22 cellular contexts compared by ENCODE assay signal in genomic region chr3:163315786-163316185, GRCh38.
DNase-seq lines count a peak whose midpoint lies in the region; ATAC-seq, FAIRE-seq and TF ChIP-seq lines count a peak whose summit lies in the region.
"Had no signal": no experiment of that assay in that cellular context is flagged by ENCODE, and none has a peak within 500 bp of the region (broad histone marks: within the 10 kb centered on the region; RNA-seq: fewer than 3 reads in every experiment).

No MANE protein-coding gene starts in this region.

- TF ChIP-seq EP300 in H1 (IDR thresholded peaks at IDR 0.05; ENCODE audit: borderline replicate concordance in 1 of 2, low read depth in 2 of 2, low read length in 2 of 2), result no peak

- H2AFZ ChIP-seq in H1 (ENCODE audit: low read length), result peak overlapping the region; percentile 63; the same call in 1 of the 2 replicates
- H2AFZ ChIP-seq: GM23248 had no signal

- H3K9me3 ChIP-seq in Panc1 (ENCODE audit: control insufficient read depth, insufficient read depth, low read depth, low read length) (no peaks in the 10 kb centered on the region), H1 (ENCODE audit: insufficient read depth in 2 of 2, low read depth in 1 of 2, low read length in 1 of 2) (no peaks in the 10 kb centered on the region), tibial artery (no peaks in the 10 kb centered on the region)

- H4K5ac ChIP-seq in H1 (ENCODE audit: insufficient read length, low read depth, low read length), result no peak overlapping the region

- DNase-seq in H54 (ENCODE audit: insufficient read length, low spot score), result peak; percentile 2
- peak; percentile 7 for DNase-seq in Panc1 (ENCODE audit: low read depth, low spot score)
- DNase-seq in H1 (ENCODE audit: low read depth in 1 of 2, low spot score in 2 of 2), result no peak
- peak; percentile 2 for DNase-seq in stromal cell of bone marrow (ENCODE audit: low read depth)
- no peak for DNase-seq in islet precursor cell
- no peak for DNase-seq in tibial artery
- DNase-seq in T-helper 2 cell, result no peak
- DNase-seq: COR-L47; DMS 273 treated with DMSO at 0.1 percent for 48 hours; GM23248; NCI-H1092 treated with DMSO at 0.1 percent for 48 hours; NCI-H146; NCI-H2081; NCI-H510A; NCI-H748 treated with DMSO at 0.1 percent for 48 hours; NK-92 treated with Interleukin-12 subunit alpha and Interleukin-12 subunit beta, amount 100 ng/mL, for 24 hours; RPMI8226; SHP77 treated with DMSO at 0.1 percent for 48 hours had no signal

- TF ChIP-seq POLR2A in H54 (IDR thresholded peaks at IDR 0.05; ENCODE audit: low read depth, low read length) (no peak), H1 (IDR thresholded peaks at IDR 0.05; ENCODE audit: control extremely low read depth in 1 of 2, low read depth in 2 of 2, low read length in 2 of 2) (no peak)

- no peaks in the 10 kb centered on the region for H3K79me2 ChIP-seq in H1 (ENCODE audit: control insufficient read depth in 1 of 2, insufficient read depth in 2 of 2, low read length in 2 of 2)

- H4K91ac ChIP-seq in H1 (replicated peaks; ENCODE audit: insufficient read length, low read length), result no peak overlapping the region

- no peak for TF ChIP-seq RAD21 in H1 (IDR thresholded peaks at IDR 0.05 in 1 of 2, conservative IDR thresholded peaks at IDR 0.05 in 1 of 2; ENCODE audit: low read depth in 2 of 2, low read length in 2 of 2)

- no peak overlapping the region for H3K56ac ChIP-seq in H1 (replicated peaks; ENCODE audit: insufficient read length, low read depth, low read length)

- no peaks in the 10 kb centered on the region for H4K20me1 ChIP-seq in H1 (replicated peaks in 1 of 2; ENCODE audit: control insufficient read depth in 1 of 2, insufficient read depth in 2 of 2, low read length in 2 of 2)

- no peak for ATAC-seq in Panc1
- no peak for ATAC-seq in HG02642 (IDR thresholded peaks at IDR 0.05; ENCODE audit: poor library complexity, unreplicated experiment)
- ATAC-seq: GM12878, HCT116 had no signal

- H3K4ac ChIP-seq in H1 (replicated peaks; ENCODE audit: insufficient read length, low read depth, low read length), result no peak overlapping the region

- no peak overlapping the region for H3K14ac ChIP-seq in H1 (ENCODE audit: insufficient read length)

- no peak overlapping the region for H2BK12ac ChIP-seq in H1 (ENCODE audit: low read depth, low read length)

- H3K23ac ChIP-seq in H1 (ENCODE audit: insufficient read length), result no peak overlapping the region

- H2BK20ac ChIP-seq in H1 (ENCODE audit: low read length), result no peak overlapping the region

- H3K4me2 ChIP-seq in H1 (ENCODE audit: insufficient read depth in 1 of 2, low read depth in 2 of 2, low read length in 2 of 2), result no peak overlapping the region
- H3K4me2 ChIP-seq: KMS-11 had no signal

- H3K4me1 ChIP-seq in Panc1 (ENCODE audit: control insufficient read depth, insufficient read depth, low read length) (no peaks in the 10 kb centered on the region), H1 (replicated peaks in 1 of 4; ENCODE audit: control insufficient read depth in 3 of 4, insufficient read depth in 4 of 4, low read length in 3 of 4) (no peaks in the 10 kb centered on the region), tibial artery (no peaks in the 10 kb centered on the region)

- H3K27me3 ChIP-seq in Panc1 (ENCODE audit: control insufficient read depth, insufficient read depth, low read length) (no peaks in the 10 kb centered on the region), H1 (replicated peaks in 1 of 4; ENCODE audit: control insufficient read depth in 3 of 4, extremely low read depth in 1 of 4, insufficient read depth in 3 of 4, low read length in 3 of 4) (no peaks in the 10 kb centered on the region), tibial artery (no peaks in the 10 kb centered on the region)

- H3K9ac ChIP-seq in H1 (replicated peaks in 1 of 4; ENCODE audit: extremely low read depth in 1 of 4, low read depth in 3 of 4, low read length in 3 of 4), result no peak overlapping the region
- H3K9ac ChIP-seq: GM23248, KMS-11 had no signal

- no peak overlapping the region for H3K18ac ChIP-seq in H1 (ENCODE audit: extremely low read depth, low read length)

- intact Hi-C loops in Panc1 (cut with micrococcal nuclease; ENCODE audit: unreplicated experiment), result no loop called here
- intact Hi-C loops in tibial artery (cut with DNase I; ENCODE audit: low total_unique reads), result no loop called here

- in situ Hi-C loops in Panc1 (cut with HindIII; ENCODE audit: low pct_unique_long_range_greater_than_20kb, low sequenced_read_pairs), result no loop called here

- TF ChIP-seq CTCF in Panc1 (IDR thresholded peaks at IDR 0.05) (no peak), H1 (IDR thresholded peaks at IDR 0.05; ENCODE audit: control extremely low read depth in 1 of 3, insufficient read depth in 1 of 3, low read depth in 1 of 3, low read length in 3 of 3) (no peak), tibial artery (IDR thresholded peaks at IDR 0.05) (no peak)

- FAIRE-seq in H54 (lab: Jason Lieb, UNC) (peak; percentile 61), H1 (lab: Jason Lieb, UNC) (no peak)
- FAIRE-seq: GM12878 had no signal

- no TSS peak for BruUV-seq in Panc1 (replicated peaks; lab: Mats Ljungman, UMichigan)

- H3K79me1 ChIP-seq in H1 (ENCODE audit: low read depth, low read length), result no peaks in the 10 kb centered on the region

- no peaks in the 10 kb centered on the region for H3K23me2 ChIP-seq in H1 (ENCODE audit: low read depth, low read length)

- H3K27ac ChIP-seq in Panc1 (ENCODE audit: low read length) (no peak overlapping the region), H1 (ENCODE audit: low read depth, low read length) (no peak overlapping the region), tibial artery (no peak overlapping the region)
- H3K27ac ChIP-seq: GM23248, KMS-11 had no signal

- H3K4me3 ChIP-seq in Panc1 (ENCODE audit: low read depth in 2 of 2, low read length in 2 of 2) (no peak overlapping the region), H1 (ENCODE audit: extremely low read depth in 1 of 4, insufficient read depth in 2 of 4, low read depth in 3 of 4, low read length in 4 of 4) (no peak overlapping the region), tibial artery (no peak overlapping the region)
- H3K4me3 ChIP-seq: GM12878, GM23248 had no signal

- CTCF ChIA-PET in Panc1 (lab: Charles Lee) (no interaction called here), H1 (lab: Charles Lee; ENCODE audit: partially characterized antibody) (no interaction called here)

- H2BK120ac ChIP-seq in H1 (replicated peaks; ENCODE audit: low read depth, low read length), result no peak overlapping the region

- H2BK5ac ChIP-seq in H1 (ENCODE audit: low read depth, low read length), result no peak overlapping the region

- POLR2A ChIA-PET in Panc1 (lab: Charles Lee), result no interaction called here
- POLR2A ChIA-PET in H1 (lab: Charles Lee; ENCODE audit: partially characterized antibody), result no interaction called here

- H3K36me3 ChIP-seq in Panc1 (ENCODE audit: control insufficient read depth, insufficient read depth, low read length) (no peaks in the 10 kb centered on the region), H1 (ENCODE audit: control insufficient read depth in 2 of 4, insufficient read depth in 4 of 4, low read length in 3 of 4) (no peaks in the 10 kb centered on the region), tibial artery (no peaks in the 10 kb centered on the region)

- H4K8ac ChIP-seq in H1 (ENCODE audit: extremely low read depth, insufficient read depth, low read length), result no peak overlapping the region

- no peak overlapping the region for H2BK15ac ChIP-seq in H1 (ENCODE audit: low read length)

- no peak overlapping the region for H2AK5ac ChIP-seq in H1 (ENCODE audit: low read depth, low read length)

TF ChIP-seq in H1, 55 proteins besides CTCF, POLR2A, EP300 and RAD21:
- no peak for TF ChIP-seq TAF7 (optimal IDR thresholded peaks at IDR 0.05; ENCODE audit: borderline replicate concordance, low read depth, low read length)
- no peak for TF ChIP-seq KDM4A (IDR thresholded peaks at IDR 0.05; ENCODE audit: low read depth, low read length, severe bottlenecking)
- no peak for TF ChIP-seq EZH2 (IDR thresholded peaks at IDR 0.05; ENCODE audit: low read depth, low read length, severe bottlenecking)
- no peak for TF ChIP-seq YY1 (IDR thresholded peaks at IDR 0.05; ENCODE audit: low read depth, low read length)
- TF ChIP-seq ASH2L (IDR thresholded peaks at IDR 0.05; ENCODE audit: low read length), result no peak
- TF ChIP-seq HDAC6 (IDR thresholded peaks at IDR 0.05; ENCODE audit: low read depth, low read length), result no peak
- TF ChIP-seq TBP (IDR thresholded peaks at IDR 0.05; ENCODE audit: low read depth, low read length), result no peak
TF ChIP-seq in H1: peak in this region for 0.

Comparison
In these comparisons a context has a peak if more than half of its experiments do, and no peak if none do; other contexts are left out.
1. DNase-seq: peak in H54 (single experiment), Panc1 (single experiment) and stromal cell of bone marrow (single experiment); none in H1 (0 of 2), islet precursor cell (single experiment), tibial artery (0 of 2) and T-helper 2 cell (0 of 5).